10 cellular contexts compared by ENCODE assay signal in the genomic region with DNA sequence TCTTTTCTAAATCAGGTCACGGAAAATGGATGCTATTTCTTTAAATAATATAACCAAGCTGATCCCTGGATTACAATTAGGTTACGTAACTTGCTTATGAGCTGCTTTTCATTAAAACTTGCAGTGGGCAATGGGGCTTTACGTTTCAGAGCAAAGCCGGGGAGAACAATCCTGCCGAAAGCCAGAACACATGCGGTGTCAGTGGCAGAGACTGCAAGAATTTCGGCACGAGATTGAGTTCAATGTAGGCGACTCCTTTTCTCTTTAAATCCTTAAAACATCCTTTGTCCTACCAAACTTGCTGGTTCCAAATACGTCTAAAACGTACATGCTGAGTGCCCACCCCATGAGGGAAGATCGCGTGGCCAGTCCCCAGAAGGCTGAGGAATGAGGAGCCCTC. TPM values are rescaled to one million over a fixed set of nuclear protein-coding genes. Genes with fewer than 3 reads are reported as not detected.
DNase-seq lines count a peak whose midpoint lies in the region; TF ChIP-seq lines count a peak whose summit lies in the region.
"Had no signal": no experiment of that assay in that cellular context is flagged by ENCODE, and none has a peak within 500 bp of the region (broad histone marks: within the 10 kb centered on the region; RNA-seq: fewer than 3 reads in every experiment).

No MANE protein-coding gene starts in this region.

- H3K4me1 ChIP-seq in colonic mucosa: no peaks in the 10 kb centered on the region
- no peaks in the 10 kb centered on the region for H3K4me1 ChIP-seq in muscle layer of colon (ENCODE audit: insufficient read depth, low read length)
- peaks cover 0 to 14% (median 4%) of the 10 kb centered on the region in 4 donors for H3K4me1 ChIP-seq in transverse colon
- no peaks in the 10 kb centered on the region for H3K4me1 ChIP-seq in Caco-2

- 40 to 73% methylated on average over 7 to 13 of the region's 13 CpGs for WGBS in transverse colon (ENCODE audit: low coverage in 1 of 2), 2 donors

- H3K9ac ChIP-seq in colonic mucosa (ENCODE audit: low read depth in 2 of 2, low read length in 2 of 2): no peak overlapping the region
- no peak overlapping the region for H3K9ac ChIP-seq in muscle layer of colon (ENCODE audit: low read length)

- no peak for TF ChIP-seq POLR2A in transverse colon (IDR thresholded peaks at IDR 0.05)

- H3K27me3 Mint-ChIP-seq in chondrocyte (ENCODE audit: low read depth) (peaks cover 2% of the 10 kb centered on the region), Caco-2 (ENCODE audit: insufficient read depth, unreplicated experiment) (no peaks in the 10 kb centered on the region)

- BruUV-seq in Caco-2 (replicated peaks; lab: Mats Ljungman, UMichigan): no TSS peak

- intact Hi-C loops in colonic mucosa (cut with DNase I): no loop called here
- intact Hi-C loops in transverse colon (cut with DNase I; ENCODE audit: low total_unique reads): no loop called here
- intact Hi-C loops in Caco-2 (cut with micrococcal nuclease; ENCODE audit: unreplicated experiment): no loop called here

- no peaks in the 10 kb centered on the region for H3K36me3 Mint-ChIP-seq in chondrocyte (ENCODE audit: low read depth)
- H3K36me3 Mint-ChIP-seq in Caco-2 (ENCODE audit: insufficient read depth, unreplicated experiment): no peaks in the 10 kb centered on the region

- H3K36me3 ChIP-seq in colonic mucosa (no peaks in the 10 kb centered on the region), muscle layer of colon (ENCODE audit: insufficient read depth, low read length) (no peaks in the 10 kb centered on the region), transverse colon (no peaks in the 10 kb centered on the region), Caco-2 (ENCODE audit: control insufficient read depth, insufficient read depth, low read length) (no peaks in the 10 kb centered on the region)

- no peak overlapping the region for H3K27ac Mint-ChIP-seq in chondrocyte (ENCODE audit: unreplicated experiment)
- H3K27ac Mint-ChIP-seq in Caco-2 (ENCODE audit: unreplicated experiment): no peak overlapping the region

- H3K9me3 Mint-ChIP-seq in chondrocyte (ENCODE audit: low read depth) (peaks cover 9% of the 10 kb centered on the region), Caco-2 (ENCODE audit: unreplicated experiment) (no peaks in the 10 kb centered on the region)

- H3K9me3 ChIP-seq in colonic mucosa (no peaks in the 10 kb centered on the region), muscle layer of colon (ENCODE audit: low read length) (no peaks in the 10 kb centered on the region), transverse colon (peaks cover 1 to 4% of the 10 kb centered on the region in 2 donors), Caco-2 (peaks cover 5% of the 10 kb centered on the region)

- H3K4me3 Mint-ChIP-seq in chondrocyte (ENCODE audit: unreplicated experiment): no peak overlapping the region
- no peak overlapping the region for H3K4me3 Mint-ChIP-seq in Caco-2 (ENCODE audit: unreplicated experiment)

- in situ Hi-C loops in transverse colon (cut with MboI; ENCODE audit: low pct_ligation_motif_present in 1 of 4, low pct_unique_long_range_greater_than_20kb in 1 of 4, low sequenced_read_pairs in 3 of 4): no loop called here

- TF ChIP-seq EP300 in transverse colon (IDR thresholded peaks at IDR 0.05; ENCODE audit: low read depth): no peak

- H3K4me3 ChIP-seq in colonic mucosa (no peak overlapping the region), muscle layer of colon (ENCODE audit: low read depth in 1 of 2, low read length in 2 of 2) (peak overlapping the region in 1 of 2 donors; percentile 24), transverse colon (peak overlapping the region in 2 of 4 donors; percentile 3 to 27), Caco-2 (ENCODE audit: low read depth, low read length) (no peak overlapping the region)

- POLR2A ChIA-PET in Caco-2 (lab: Charles Lee): no interaction called here

- DNase-seq in NCI-H82 (lab: John Stamatoyannopoulos, UW): peak; percentile 60
- DNase-seq in colonic mucosa: no peak
- no peak for DNase-seq in transverse colon
- DNase-seq in NCI-H345 treated with DMSO at 0.1 percent for 48 hours (lab: John Stamatoyannopoulos, UW; ENCODE audit: unreplicated experiment): no peak
- DNase-seq in chondrocyte (ENCODE audit: low spot score): no peak
- no peak for DNase-seq in Caco-2
- DNase-seq: activated T-cell treated with anti-CD3 and anti-CD28 coated beads, Interleukin-2, amount 50 U/mL, for 1 hour; NCI-H2107; SW 1271 had no signal

- CTCF ChIA-PET in Caco-2 (lab: Charles Lee): no interaction called here

- H3K27ac ChIP-seq in colonic mucosa (peak overlapping the region; percentile 9), muscle layer of colon (ENCODE audit: low read depth, low read length) (peak overlapping the region; percentile 37), transverse colon (peak overlapping the region; percentile 33 to 63 (median 55))

- H3K4me1 Mint-ChIP-seq in chondrocyte (ENCODE audit: low read depth) (peaks cover 11% of the 10 kb centered on the region), Caco-2 (ENCODE audit: low read depth, unreplicated experiment) (no peaks in the 10 kb centered on the region)

- TF ChIP-seq CTCF in colonic mucosa (IDR thresholded peaks at IDR 0.05) (no peak), transverse colon (IDR thresholded peaks at IDR 0.05) (no peak), chondrocyte (IDR thresholded peaks at IDR 0.05) (no peak), Caco-2 (IDR thresholded peaks at IDR 0.05; ENCODE audit: insufficient read depth in 1 of 2, low read depth in 1 of 2, low read length in 1 of 2, severe bottlenecking in 1 of 2, unreplicated experiment in 1 of 2) (no peak)

- no peaks in the 10 kb centered on the region for H3K27me3 ChIP-seq in colonic mucosa
- H3K27me3 ChIP-seq in muscle layer of colon (ENCODE audit: control insufficient read depth in 1 of 2, insufficient read depth in 2 of 2, low read length in 2 of 2): no peaks in the 10 kb centered on the region
- H3K27me3 ChIP-seq in transverse colon: no peaks in the 10 kb centered on the region
- no peaks in the 10 kb centered on the region for H3K27me3 ChIP-seq in Caco-2 (replicated peaks; ENCODE audit: control insufficient read depth, insufficient read depth, low read length)

RNA-seq across cellular contexts. Expression of a gene that starts 36.8 kb away (rescaled TPM):
- total RNA-seq in colonic mucosa (10 to 100 TPM; 24.8 to 35.2 TPM), transverse colon (10 to 100 TPM; 32.9 to 56.5 (median 47.9) TPM), chondrocyte (20.1 to 20.3 TPM (median 20.2 TPM) in 3 replicates), Caco-2 (2022) (34.7 and 37.1 TPM in 2 replicates)
